ENCODE assay signal across 27 cellular contexts in genomic region chr5:42600441-42600840, GRCh38.
"Had no signal": no experiment of that assay in that cellular context is flagged by ENCODE, and none has a peak within 500 bp of the region (broad histone marks: within the 10 kb centered on the region; RNA-seq: fewer than 3 reads in every experiment).

No MANE protein-coding gene starts in this region.

- H3K9me3 ChIP-seq: MG63, Peyer's patch, SJSA1 had no signal

- H3K36me3 ChIP-seq: cardiac muscle cell, MG63, Peyer's patch, SJSA1 had no signal

- H3K27me3 ChIP-seq: cardiac muscle cell, MG63, Peyer's patch, SJSA1 had no signal

- H3K4me1 ChIP-seq: Peyer's patch, SJSA1 had no signal

- FAIRE-seq: astrocyte had no signal

- DNase-seq: activated CD4-positive, alpha-beta T cell treated with anti-CD3 and anti-CD28 coated beads for 48 hours; activated CD4-positive, alpha-beta T cell treated with anti-CD3 and anti-CD28 coated beads, Interleukin-2, amount 50 U/mL, for 48 hours; activated CD8-positive, alpha-beta memory T cell treated with anti-CD3 and anti-CD28 coated beads for 24 hours; activated effector memory CD4-positive, alpha-beta T cell treated with anti-CD3 and anti-CD28 coated beads, Interleukin-2, amount 50 U/mL, for 16 hours; activated naive CD4-positive, alpha-beta T cell treated with Interleukin-2 at 50 U/mL for 16 hours; activated naive CD8-positive, alpha-beta T cell treated with anti-CD3 and anti-CD28 coated beads, Interleukin-2, amount 50 U/mL, for 24 hours; activated T-cell treated with anti-CD3 and anti-CD28 coated beads, Interleukin-2, amount 50 U/mL, for 4 hours; amniotic stem cell; cerebellar nuclear complex; MG63; NCI-H1105; NCI-H1436; NCI-H1694 treated with DMSO at 0.1 percent for 48 hours; NCI-H2029 treated with DMSO at 0.1 percent for 48 hours; NCI-H345; NCI-H510A; NCI-H526 treated with DMSO at 0.1 percent for 48 hours; NCI-H82; NK-92 treated with Interleukin-12 subunit alpha and Interleukin-12 subunit beta, amount 100 ng/mL, for 24 hours; Peyer's patch; SHP77 had no signal

- H3K27ac ChIP-seq: cardiac muscle cell, Peyer's patch, SJSA1 had no signal

- H3K4me3 ChIP-seq: cardiac muscle cell, MG63, Peyer's patch, SJSA1 had no signal

- ATAC-seq: activated CD4-positive, CD25-positive, alpha-beta regulatory T cell treated with anti-CD3 and anti-CD28 coated beads, Interleukin-2, amount 50 U/mL, for 24 hours; activated naive CD4-positive, alpha-beta T cell treated with anti-CD3 and anti-CD28 coated beads, Interleukin-2, amount 50 U/mL, for 72 hours; activated naive CD8-positive, alpha-beta T cell treated with anti-CD3 and anti-CD28 coated beads, Interleukin-2, amount 50 U/mL, for 24 hours; activated T-cell treated with anti-CD3 and anti-CD28 coated beads, Interleukin-2, amount 50 U/mL, for 4 hours; SK-N-SH treated with all-trans-retinoic acid at 6 μM for 48 hours had no signal
